15 cellular contexts compared by ENCODE assay signal in genomic region chr7:86937499-86937898, GRCh38.
DNase-seq lines count a peak whose midpoint lies in the region; ATAC-seq and TF ChIP-seq lines count a peak whose summit lies in the region.
"Had no signal": no experiment of that assay in that cellular context is flagged by ENCODE, and none has a peak within 500 bp of the region (broad histone marks: within the 10 kb centered on the region; RNA-seq: fewer than 3 reads in every experiment).

No MANE protein-coding gene starts in this region.

- no peak for TF ChIP-seq CTCF in Calu3 (IDR thresholded peaks at IDR 0.05; ENCODE audit: unreplicated experiment)

- BruUV-seq in Calu3 (replicated peaks; lab: Mats Ljungman, UMichigan): no TSS peak

- H3K36me3 Mint-ChIP-seq in activated naive CD8-positive, alpha-beta T cell treated with anti-CD3 and anti-CD28 coated beads, Interleukin-2, amount 50 U/mL, for 24 hours (ENCODE audit: low read depth): no peaks in the 10 kb centered on the region
- no peaks in the 10 kb centered on the region for H3K36me3 Mint-ChIP-seq in activated naive CD8-positive, alpha-beta T cell treated with anti-CD3 and anti-CD28 coated beads for 36 hours
- H3K36me3 Mint-ChIP-seq in Calu3 (ENCODE audit: insufficient read depth, unreplicated experiment): no peaks in the 10 kb centered on the region
- H3K36me3 Mint-ChIP-seq: CD14-positive monocyte; CD8-positive, alpha-beta T cell had no signal

- ATAC-seq in activated naive CD8-positive, alpha-beta T cell treated with anti-CD3 and anti-CD28 coated beads, Interleukin-2, amount 50 U/mL, for 24 hours: peak; percentile 63
- ATAC-seq in sciatic nerve (no peak), HG02610 (IDR thresholded peaks at IDR 0.05; ENCODE audit: unreplicated experiment) (no peak)
- ATAC-seq: CD8-positive, alpha-beta T cell; GM23338 had no signal

- H3K4me3 Mint-ChIP-seq in activated naive CD8-positive, alpha-beta T cell treated with anti-CD3 and anti-CD28 coated beads, Interleukin-2, amount 50 U/mL, for 24 hours: no peak overlapping the region
- H3K4me3 Mint-ChIP-seq in activated naive CD8-positive, alpha-beta T cell treated with anti-CD3 and anti-CD28 coated beads for 36 hours: no peak overlapping the region
- no peak overlapping the region for H3K4me3 Mint-ChIP-seq in Calu3 (ENCODE audit: low read depth, unreplicated experiment)
- H3K4me3 Mint-ChIP-seq: CD14-positive monocyte; CD8-positive, alpha-beta T cell; GM23338 had no signal

- H3K27me3 Mint-ChIP-seq in activated naive CD8-positive, alpha-beta T cell treated with anti-CD3 and anti-CD28 coated beads, Interleukin-2, amount 50 U/mL, for 24 hours: peaks cover 2% of the 10 kb centered on the region
- H3K27me3 Mint-ChIP-seq in activated naive CD8-positive, alpha-beta T cell treated with anti-CD3 and anti-CD28 coated beads for 36 hours: peaks cover 3% of the 10 kb centered on the region
- peaks cover 12% of the 10 kb centered on the region for H3K27me3 Mint-ChIP-seq in Calu3 (ENCODE audit: unreplicated experiment)

- no peaks in the 10 kb centered on the region for H3K4me1 Mint-ChIP-seq in activated naive CD8-positive, alpha-beta T cell treated with anti-CD3 and anti-CD28 coated beads, Interleukin-2, amount 50 U/mL, for 24 hours
- no peaks in the 10 kb centered on the region for H3K4me1 Mint-ChIP-seq in activated naive CD8-positive, alpha-beta T cell treated with anti-CD3 and anti-CD28 coated beads for 36 hours
- H3K4me1 Mint-ChIP-seq in Calu3 (ENCODE audit: low read depth, unreplicated experiment): no peaks in the 10 kb centered on the region
- H3K4me1 Mint-ChIP-seq: CD14-positive monocyte had no signal

- no peak for DNase-seq in activated naive CD8-positive, alpha-beta T cell treated with anti-CD3 and anti-CD28 coated beads, Interleukin-2, amount 50 U/mL, for 24 hours
- DNase-seq in activated naive CD8-positive, alpha-beta T cell treated with anti-CD3 and anti-CD28 coated beads for 36 hours: no peak
- DNase-seq in NCI-H69 (lab: John Stamatoyannopoulos, UW) (peak; percentile 6), left kidney (ENCODE audit: low read depth, low spot score) (peak; percentile 31), sciatic nerve (ENCODE audit: low spot score) (no peak), DMS114 treated with DMSO at 0.1 percent for 48 hours (lab: John Stamatoyannopoulos, UW; ENCODE audit: unreplicated experiment) (no peak), Calu3 (no peak)
- DNase-seq: CD8-positive, alpha-beta T cell; COR-L47; DMS53; H7; IMR-90 had no signal

- intact Hi-C loops in sciatic nerve (cut with DNase I) (no loop called here), Calu3 (cut with micrococcal nuclease; ENCODE audit: unreplicated experiment) (loop anchor here (10.0 kb wide), 1 partner anchor 477 kb away; no protein-coding TSS in a partner anchor)

- CTCF ChIA-PET in Calu3 (lab: Charles Lee): no interaction called here

- H3K9me3 Mint-ChIP-seq in activated naive CD8-positive, alpha-beta T cell treated with anti-CD3 and anti-CD28 coated beads, Interleukin-2, amount 50 U/mL, for 24 hours: no peaks in the 10 kb centered on the region
- no peaks in the 10 kb centered on the region for H3K9me3 Mint-ChIP-seq in activated naive CD8-positive, alpha-beta T cell treated with anti-CD3 and anti-CD28 coated beads for 36 hours
- H3K9me3 Mint-ChIP-seq in Calu3 (ENCODE audit: low read depth, unreplicated experiment): no peaks in the 10 kb centered on the region
- H3K9me3 Mint-ChIP-seq: CD14-positive monocyte; CD8-positive, alpha-beta T cell; GM23338 had no signal

- H3K27ac Mint-ChIP-seq in activated naive CD8-positive, alpha-beta T cell treated with anti-CD3 and anti-CD28 coated beads, Interleukin-2, amount 50 U/mL, for 24 hours: no peak overlapping the region
- no peak overlapping the region for H3K27ac Mint-ChIP-seq in activated naive CD8-positive, alpha-beta T cell treated with anti-CD3 and anti-CD28 coated beads for 36 hours
- H3K27ac Mint-ChIP-seq in Calu3 (ENCODE audit: unreplicated experiment): no peak overlapping the region
- H3K27ac Mint-ChIP-seq: CD14-positive monocyte; CD8-positive, alpha-beta T cell; GM23338 had no signal

Comparison
In these comparisons a context has a peak if more than half of its experiments do, and no peak if none do; other contexts are left out.
1. DNase-seq: peak in NCI-H69 (single experiment) and left kidney (single experiment); none in activated naive CD8-positive, alpha-beta T cell treated with anti-CD3 and anti-CD28 coated beads, Interleukin-2, amount 50 U/mL, for 24 hours (single experiment), activated naive CD8-positive, alpha-beta T cell treated with anti-CD3 and anti-CD28 coated beads for 36 hours (single experiment), sciatic nerve (single experiment), DMS114 treated with DMSO at 0.1 percent for 48 hours (single experiment) and Calu3 (single experiment).